In genomic region chr12:84276215-84276614, GRCh38 we compare ENCODE assay signal across 2 cellular contexts.
TF ChIP-seq lines count a peak whose summit lies in the region.

No MANE protein-coding gene starts in this region.

TF ChIP-seq in IMR-90, 13 proteins besides CTCF, POLR2A, EP300 and RAD21 (continued from another document):
- no peak for TF ChIP-seq BHLHE40 (IDR thresholded peaks at IDR 0.05; ENCODE audit: low read depth, low read length)

TF ChIP-seq in SK-N-SH treated with all-trans-retinoic acid at 6 μM for 48 hours, 23 proteins besides CTCF, POLR2A, EP300 and RAD21 (continued from another document):
- TF ChIP-seq, protein P1, sequence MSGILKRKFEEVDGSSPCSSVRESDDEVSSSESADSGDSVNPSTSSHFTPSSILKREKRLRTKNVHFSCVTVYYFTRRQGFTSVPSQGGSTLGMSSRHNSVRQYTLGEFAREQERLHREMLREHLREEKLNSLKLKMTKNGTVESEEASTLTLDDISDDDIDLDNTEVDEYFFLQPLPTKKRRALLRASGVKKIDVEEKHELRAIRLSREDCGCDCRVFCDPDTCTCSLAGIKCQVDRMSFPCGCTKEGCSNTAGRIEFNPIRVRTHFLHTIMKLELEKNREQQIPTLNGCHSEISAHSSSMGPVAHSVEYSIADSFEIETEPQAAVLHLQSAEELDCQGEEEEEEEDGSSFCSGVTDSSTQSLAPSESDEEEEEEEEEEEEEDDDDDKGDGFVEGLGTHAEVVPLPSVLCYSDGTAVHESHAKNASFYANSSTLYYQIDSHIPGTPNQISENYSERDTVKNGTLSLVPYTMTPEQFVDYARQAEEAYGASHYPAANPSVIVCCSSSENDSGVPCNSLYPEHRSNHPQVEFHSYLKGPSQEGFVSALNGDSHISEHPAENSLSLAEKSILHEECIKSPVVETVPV (CRISPR knock-in tag; IDR thresholded peaks at IDR 0.05), result no peak
- TF ChIP-seq TOX (CRISPR knock-in tag; IDR thresholded peaks at IDR 0.05; ENCODE audit: borderline replicate concordance), result 0 out of 2 replicates have a peak, but pooled peaks have one; percentile 17
- no peak for TF ChIP-seq ARNTL (CRISPR knock-in tag; IDR thresholded peaks at IDR 0.05; ENCODE audit: borderline replicate concordance, low read depth)
- no peak for TF ChIP-seq ZFP30 (CRISPR knock-in tag; IDR thresholded peaks at IDR 0.05)
- TF ChIP-seq TSHZ2 (CRISPR knock-in tag; IDR thresholded peaks at IDR 0.05), result 0 out of 2 replicates have a peak, but pooled peaks have one; percentile 4
- 0 out of 2 replicates have a peak, but pooled peaks have one; percentile 21 for TF ChIP-seq TCF4 (CRISPR knock-in tag; IDR thresholded peaks at IDR 0.05; ENCODE audit: borderline replicate concordance)
- TF ChIP-seq ESRRG (CRISPR knock-in tag; IDR thresholded peaks at IDR 0.05), result no peak
- TF ChIP-seq RARB (CRISPR knock-in tag; IDR thresholded peaks at IDR 0.05), result no peak
- TF ChIP-seq ZFP3 (CRISPR knock-in tag; IDR thresholded peaks at IDR 0.05), result no peak
